In the genomic region with DNA sequence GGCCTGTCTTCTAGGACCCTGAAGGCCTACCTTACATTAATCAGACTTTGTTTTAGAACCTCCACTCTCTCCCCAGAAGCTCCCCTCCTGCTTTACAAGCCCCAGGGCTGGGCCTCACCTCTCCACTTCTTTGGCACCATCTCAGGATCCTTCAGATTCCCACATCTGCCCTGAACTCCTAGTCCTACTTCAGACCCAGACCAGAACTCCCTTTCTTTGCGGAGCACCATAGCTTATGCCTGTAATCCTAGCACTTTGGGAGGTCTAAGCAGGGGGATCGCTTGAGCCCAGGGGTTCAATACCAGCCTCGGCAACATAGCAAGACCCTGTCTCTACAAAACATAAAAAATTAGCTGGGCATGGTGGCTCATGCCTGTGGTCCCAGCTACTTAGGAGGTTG, we compare ENCODE assay signal across 9 cellular contexts. TPM values are rescaled to one million over a fixed set of nuclear protein-coding genes. Genes with fewer than 3 reads are reported as not detected.
DNase-seq lines count a peak whose midpoint lies in the region; ATAC-seq and TF ChIP-seq lines count a peak whose summit lies in the region.
"Had no signal": no experiment of that assay in that cellular context is flagged by ENCODE, and none has a peak within 500 bp of the region (broad histone marks: within the 10 kb centered on the region; RNA-seq: fewer than 3 reads in every experiment).

No MANE protein-coding gene starts in this region.

- POLR2A ChIA-PET in MCF 10A (lab: Yijun Ruan, JAX): interaction anchor here (0.8 to 3.5 kb wide), 10 partner anchors 9 to 92 kb away, joined by 3 to 31 read pairs (median 5); a partner anchor contains a TSS

- peaks cover 4 to 37% (median 18%) of the 10 kb centered on the region in 12 donors for H3K4me1 ChIP-seq in heart left ventricle
- H3K4me1 ChIP-seq in mesodermal cell (ENCODE audit: control insufficient read depth, insufficient read depth, low read length, poor library complexity, severe bottlenecking): peaks cover 6% of the 10 kb centered on the region
- peaks cover 5 to 7% of the 10 kb centered on the region in 2 donors for H3K4me1 ChIP-seq in uterus

- TF ChIP-seq POLR2A in heart left ventricle (IDR thresholded peaks at IDR 0.05) (no peak), uterus (IDR thresholded peaks at IDR 0.05) (no peak)

- 96 to 100% (median 98%) methylated on average over 3 of the region's 3 CpGs for WGBS in heart left ventricle, 4 donors
- WGBS in mesodermal cell (ENCODE audit: insufficient coverage in 2 of 2), 2 experiments: 83 to 100% methylated on average over 2 to 3 of the region's 3 CpGs

- H3K36me3 ChIP-seq in heart left ventricle (peaks cover 0 to 37% (median 25%) of the 10 kb centered on the region in 9 donors), mesodermal cell (ENCODE audit: control insufficient read depth, insufficient read depth, low read length) (peaks cover 26% of the 10 kb centered on the region), uterus (no peaks in the 10 kb centered on the region)

- ATAC-seq in heart left ventricle (no peak), left cardiac atrium (no peak), HG03039 (IDR thresholded peaks at IDR 0.05; ENCODE audit: unreplicated experiment) (no peak)

- intact Hi-C loops in heart left ventricle (cut with DNase I): loop anchor here in 4 of 10 donors (2.0 to 10.0 kb wide), 4 partner anchors 105 to 461 kb away; a partner anchor contains a TSS
- intact Hi-C loops in left cardiac atrium (cut with DNase I): no loop called here
- intact Hi-C loops in MCF 10A (cut with micrococcal nuclease): no loop called here
- intact Hi-C loops in uterus (cut with DNase I; ENCODE audit: low total_unique reads): loop anchor here (10.0 kb wide), 1 partner anchor 101 kb away; a partner anchor contains a TSS

- H3K4me1 Mint-ChIP-seq in MCF 10A (ENCODE audit: insufficient read depth, unreplicated experiment): peaks cover 24% of the 10 kb centered on the region

- CTCF ChIA-PET in MCF 10A (lab: Yijun Ruan, JAX): interaction anchor here (0.6 to 1.8 kb wide), 9 partner anchors 11 to 667 kb away, joined by 3 to 9 read pairs (median 3); no protein-coding TSS in a partner anchor

- H3K27me3 Mint-ChIP-seq in MCF 10A (ENCODE audit: insufficient read depth, unreplicated experiment): no peaks in the 10 kb centered on the region

- H3K4me3 ChIP-seq in heart left ventricle (peak overlapping the region in 10 of 12 donors; percentile 59 to 82 (median 69)), mesodermal cell (ENCODE audit: extremely low read depth, insufficient read depth, low read length, poor library complexity, severe bottlenecking) (peak overlapping the region; percentile 60), uterus (peak overlapping the region; percentile 58 to 63)

- TF ChIP-seq CTCF in heart left ventricle (IDR thresholded peaks at IDR 0.05): no peak
- TF ChIP-seq CTCF in MCF 10A (IDR thresholded peaks at IDR 0.05; ENCODE audit: unreplicated experiment): no peak
- TF ChIP-seq CTCF in uterus (IDR thresholded peaks at IDR 0.05): no peak

- DNase-seq in heart left ventricle (no peak), left cardiac atrium (no peak), MCF 10A (ENCODE audit: unreplicated experiment) (no peak), uterus (no peak), NCI-H1092 (lab: John Stamatoyannopoulos, UW) (no peak), NCI-H226 (no peak)
- DNase-seq: DMS79 treated with DMSO at 0.1 percent for 48 hours had no signal

- BruUV-seq in MCF 10A (replicated peaks; lab: Mats Ljungman, UMichigan): no TSS peak

- H3K27ac ChIP-seq in heart left ventricle (peak overlapping the region in 11 of 12 donors; percentile 79 to 97 (median 92)), mesodermal cell (ENCODE audit: low read depth, low read length, severe bottlenecking) (peak overlapping the region; percentile 96), uterus (peak overlapping the region; percentile 89 to 94)

- H3K9me3 Mint-ChIP-seq in MCF 10A (ENCODE audit: unreplicated experiment): no peaks in the 10 kb centered on the region

- H3K4me3 Mint-ChIP-seq in MCF 10A (ENCODE audit: unreplicated experiment): peak overlapping the region; percentile 92

- H3K27me3 ChIP-seq in heart left ventricle (no peaks in the 10 kb centered on the region), uterus (no peaks in the 10 kb centered on the region)

- peaks cover 46% of the 10 kb centered on the region for H3K36me3 Mint-ChIP-seq in MCF 10A (ENCODE audit: insufficient read depth, unreplicated experiment)

- H3K27ac Mint-ChIP-seq in MCF 10A (ENCODE audit: low read depth, unreplicated experiment): peak overlapping the region; percentile 100

- H3K9me3 ChIP-seq in heart left ventricle (no peaks in the 10 kb centered on the region), mesodermal cell (ENCODE audit: control insufficient read depth, low read length) (no peaks in the 10 kb centered on the region), uterus (no peaks in the 10 kb centered on the region)

RNA-seq across cellular contexts. Expression of a gene that starts 1.0 kb away (rescaled TPM):
- total RNA-seq in heart left ventricle: 10 to 100 TPM; 18.6 to 26.2 (median 22.1) TPM
- polyA plus RNA-seq in heart left ventricle: 10 to 100 TPM; 23.6 to 32.2 TPM
- total RNA-seq in left cardiac atrium: 10 to 100 TPM; 21.7 to 24.0 TPM
- total RNA-seq in MCF 10A (2022): 54.5 and 56.1 TPM in 2 replicates
- polyA plus RNA-seq in mesodermal cell (2013, experiment 1 of 2): 41.8 TPM
- polyA plus RNA-seq in mesodermal cell (2013, experiment 2 of 2): 33.4 TPM
- total RNA-seq in uterus: 10 to 100 TPM in 1 of 4 donors, 1 to 10 TPM in 2, not detected in 1; 6.5 to 22.6 (median 8.4) TPM

RNA-seq across cellular contexts. Expression of a gene that starts 43.1 kb away (rescaled TPM):
- 10 to 100 TPM in 5 of 9 donors, 1 to 10 TPM in 4; 6.0 to 15.5 (median 10.4) TPM for total RNA-seq in heart left ventricle
- 1 to 10 TPM; 3.3 to 6.5 TPM for polyA plus RNA-seq in heart left ventricle
- 10 to 100 TPM in 1 of 2 donors, 1 to 10 TPM in 1; 9.4 to 16.0 TPM for total RNA-seq in left cardiac atrium
- total RNA-seq in MCF 10A (2022): 51.6 and 74.0 TPM in 2 replicates
- polyA plus RNA-seq in mesodermal cell (2013, experiment 1 of 2): 9.5 TPM
- polyA plus RNA-seq in mesodermal cell (2013, experiment 2 of 2): 9.5 TPM
- 10 to 100 TPM in 3 of 4 donors, 1 to 10 TPM in 1; 6.8 to 41.4 (median 17.8) TPM for total RNA-seq in uterus
